ENCODE assay signal across 1 cellular context in genomic region chr5:137994556-137994955, GRCh38.
TF ChIP-seq lines count a peak whose summit lies in the region.

No MANE protein-coding gene starts in this region.

TF ChIP-seq in A549, 52 proteins besides CTCF, POLR2A, EP300 and RAD21 (continued from another document):
- no peak for TF ChIP-seq ATOH8 (CRISPR knock-in tag; IDR thresholded peaks at IDR 0.05; ENCODE audit: low read depth)
- no peak for TF ChIP-seq TP53 (CRISPR knock-in tag; IDR thresholded peaks at IDR 0.05)
- no peak for TF ChIP-seq FOXS1 (CRISPR knock-in tag; IDR thresholded peaks at IDR 0.05)
- TF ChIP-seq PBX3 (IDR thresholded peaks at IDR 0.05), result no peak
